Comparison of ENCODE assay signal across 1 cellular context in genomic region chr4:162163892-162164759, GRCh38.
A peak's percentile ranks its signal among the peaks of the same experiment; 100 is the strongest.
TF ChIP-seq lines count a peak whose summit lies in the region.

Gene FSTL5, minus strand, starts transcription at chr4:162164000. Its CDS starts 52,604 bp downstream, at chr4:162111396.

TF ChIP-seq in GM12878, 131 proteins besides CTCF, POLR2A, EP300 and RAD21 (continued from another document):
- TF ChIP-seq PBX3 (IDR thresholded peaks at IDR 0.05; ENCODE audit: insufficient replicate concordance, low read depth, low read length) (peak; percentile 73), REST (IDR thresholded peaks at IDR 0.05; ENCODE audit: low read depth, low read length) (peak; percentile 85)
TF ChIP-seq in GM12878: peak in this region for 3.
